In the genomic region with DNA sequence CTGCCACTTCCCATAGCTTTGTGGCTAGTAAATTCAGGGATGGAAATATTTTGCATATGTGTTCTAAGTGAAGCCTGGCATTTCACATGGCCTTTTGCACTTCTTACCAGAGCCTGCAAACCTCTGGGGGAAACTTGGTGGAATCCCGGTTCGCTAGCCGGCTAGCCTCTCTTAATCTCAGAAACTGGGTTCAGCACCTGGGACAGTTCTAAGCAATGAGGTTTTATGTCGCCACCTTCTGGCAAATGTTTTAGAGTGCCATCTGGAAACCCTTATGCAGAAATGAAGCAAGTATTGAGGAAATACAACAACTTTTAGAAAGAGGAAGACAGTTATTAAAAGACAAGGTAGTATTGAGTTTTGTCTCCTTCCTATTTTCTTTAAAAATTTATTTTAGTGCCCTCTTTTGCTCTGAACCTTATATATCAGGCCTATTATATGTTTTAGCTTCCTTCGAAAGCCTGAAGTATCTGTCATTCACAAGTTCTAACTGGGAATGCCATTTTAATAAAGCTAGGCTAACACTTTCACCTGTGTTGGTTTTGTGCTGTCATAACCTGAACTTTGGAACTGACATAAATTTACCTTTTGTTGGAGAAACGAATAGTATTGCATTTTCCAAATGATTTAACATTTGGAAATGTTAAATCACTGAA, we compare ENCODE assay signal across 8 cellular contexts. TPM values are rescaled to one million over a fixed set of nuclear protein-coding genes. Genes with fewer than 3 reads are reported as not detected.
A peak's percentile ranks its signal among the peaks of the same experiment; 100 is the strongest.
DNase-seq lines count a peak whose midpoint lies in the region; ATAC-seq and TF ChIP-seq lines count a peak whose summit lies in the region.

No MANE protein-coding gene starts in this region.

- H3K9me3 Mint-ChIP-seq in endodermal cell (peaks cover 9% of the 10 kb centered on the region), nephron (no peaks in the 10 kb centered on the region)

- H3K27ac ChIP-seq in heart right ventricle = no peak overlapping the region
- H3K27ac ChIP-seq in endodermal cell (ENCODE audit: low read depth, low read length) = no peak overlapping the region

- WGBS in heart right ventricle, 2 donors = 18 to 20% methylated on average over 6 of the region's 6 CpGs
- 22 to 26% methylated on average over 5 to 6 of the region's 6 CpGs for WGBS in endodermal cell (ENCODE audit: insufficient coverage in 1 of 2, insufficient read length in 1 of 2), 2 experiments

- H3K36me3 ChIP-seq in heart right ventricle = no peaks in the 10 kb centered on the region
- H3K36me3 ChIP-seq in endodermal cell (ENCODE audit: control insufficient read depth, insufficient read depth, low read length) = no peaks in the 10 kb centered on the region

- peaks cover 13 to 49% (median 48%) of the 10 kb centered on the region in 7 donors for H3K27me3 ChIP-seq in heart right ventricle
- peaks cover 47% of the 10 kb centered on the region for H3K27me3 ChIP-seq in endodermal cell (ENCODE audit: control insufficient read depth, insufficient read depth, low read length, poor library complexity, severe bottlenecking)

- H3K9me3 ChIP-seq in heart right ventricle = no peaks in the 10 kb centered on the region
- peaks cover 11% of the 10 kb centered on the region for H3K9me3 ChIP-seq in endodermal cell (ENCODE audit: control insufficient read depth, low read length)

- H3K27ac Mint-ChIP-seq in endodermal cell = no peak overlapping the region
- H3K27ac Mint-ChIP-seq in nephron = no peak overlapping the region

- ATAC-seq in heart right ventricle (no peak), Right ventricle myocardium inferior (no peak), GM21786 (IDR thresholded peaks at IDR 0.05; ENCODE audit: unreplicated experiment) (peak; percentile 91), HG03139 (IDR thresholded peaks at IDR 0.05; ENCODE audit: unreplicated experiment) (no peak)

- H3K4me3 Mint-ChIP-seq in endodermal cell (no peak overlapping the region), nephron (no peak overlapping the region)

- TF ChIP-seq CTCF in heart right ventricle (IDR thresholded peaks at IDR 0.05) (peak in 8 of 9 donors; percentile 15 to 70 (median 58)), endodermal cell (conservative IDR thresholded peaks at IDR 0.05) (peak; percentile 89), nephron (IDR thresholded peaks at IDR 0.05; ENCODE audit: unreplicated experiment in 3 of 3) (peak; percentile 74 to 77 (median 75))

- peaks cover 10% of the 10 kb centered on the region for H3K4me1 Mint-ChIP-seq in endodermal cell
- peaks cover 6% of the 10 kb centered on the region for H3K4me1 Mint-ChIP-seq in nephron

- H3K9ac ChIP-seq in endodermal cell (ENCODE audit: extremely low read depth, low read length, poor library complexity, severe bottlenecking) = no peak overlapping the region

- H3K27me3 Mint-ChIP-seq in endodermal cell (ENCODE audit: insufficient read depth) (peaks cover 54% of the 10 kb centered on the region), nephron (ENCODE audit: low read depth) (peaks cover 51% of the 10 kb centered on the region)

- DNase-seq in heart right ventricle (peak in 1 of 2 donors; percentile 48), Right ventricle myocardium inferior (ENCODE audit: missing footprints) (no peak), KG1 (lab: John Stamatoyannopoulos, UW) (peak; percentile 55), RKO (ENCODE audit: low spot score) (peak; percentile 73), endodermal cell (peak; percentile 89)

- intact Hi-C loops in heart right ventricle (cut with DNase I) = loop anchor here in 9 of 10 donors (2.0 to 10.0 kb wide), 5 partner anchors 558 to 1518 kb away; no protein-coding TSS in a partner anchor
- intact Hi-C loops in Right ventricle myocardium inferior (cut with DNase I) = loop anchor here (5.0 kb wide), 1 partner anchor 561 kb away; no protein-coding TSS in a partner anchor

- H3K4me3 ChIP-seq in heart right ventricle (no peak overlapping the region), endodermal cell (ENCODE audit: low read length) (no peak overlapping the region)

- peaks cover 0 to 3% (median 0%) of the 10 kb centered on the region in 9 donors for H3K4me1 ChIP-seq in heart right ventricle
- H3K4me1 ChIP-seq in endodermal cell (ENCODE audit: control insufficient read depth, insufficient read depth, low read length) = peaks cover 5% of the 10 kb centered on the region

- H3K36me3 Mint-ChIP-seq in endodermal cell (ENCODE audit: low read depth) = no peaks in the 10 kb centered on the region
- H3K36me3 Mint-ChIP-seq in nephron (ENCODE audit: low read depth) = no peaks in the 10 kb centered on the region

RNA-seq across cellular contexts. Expression of gene HTR1A, which starts 1.0 kb away (rescaled TPM):
- total RNA-seq in heart right ventricle (not detected), Right ventricle myocardium inferior (not detected), endodermal cell (not detected)
- not detected for polyA plus RNA-seq in heart right ventricle
- not detected for polyA plus RNA-seq in endodermal cell (2013, experiment 1 of 2)
- not detected for polyA plus RNA-seq in endodermal cell (2013, experiment 2 of 2)
